ENCODE assay signal across 9 cellular contexts in genomic region chr1:66374561-66375111, GRCh38.
DNase-seq lines count a peak whose midpoint lies in the region; ATAC-seq, FAIRE-seq and TF ChIP-seq lines count a peak whose summit lies in the region.
"Had no signal": no experiment of that assay in that cellular context is flagged by ENCODE, and none has a peak within 500 bp of the region (broad histone marks: within the 10 kb centered on the region; RNA-seq: fewer than 3 reads in every experiment).

No MANE protein-coding gene starts in this region.

- H3K4me1 ChIP-seq in small intestine (ENCODE audit: control insufficient read depth in 2 of 2, insufficient read depth in 1 of 2, low read depth in 1 of 2, low read length in 1 of 2): peaks cover 0 to 12% of the 10 kb centered on the region in 2 donors

- no peak for TF ChIP-seq CTCF in epithelial cell of proximal tubule (conservative IDR thresholded peaks at IDR 0.05; ENCODE audit: low read depth, low read length)

- H3K27me3 Mint-ChIP-seq in activated T-cell treated with anti-CD3 and anti-CD28 coated beads, Interleukin-2, amount 50 U/mL, for 24 hours: no peaks in the 10 kb centered on the region

- H3K36me3 ChIP-seq in small intestine (ENCODE audit: control insufficient read depth in 2 of 2, insufficient read depth in 2 of 2, low read length in 2 of 2): no peaks in the 10 kb centered on the region

- peak overlapping the region; percentile 100 for H3K27ac Mint-ChIP-seq in activated T-cell treated with anti-CD3 and anti-CD28 coated beads, Interleukin-2, amount 50 U/mL, for 24 hours

- H3K4me3 ChIP-seq in epithelial cell of proximal tubule (ENCODE audit: low read depth, low read length) (no peak overlapping the region), small intestine (ENCODE audit: low read depth in 1 of 2, low read length in 2 of 2) (no peak overlapping the region)

- WGBS in small intestine, 3 donors: 37 to 71% (median 39%) methylated on average over 2 of the region's 2 CpGs

- no peaks in the 10 kb centered on the region for H3K27me3 ChIP-seq in small intestine (ENCODE audit: control insufficient read depth in 2 of 2, insufficient read depth in 2 of 2, low read length in 2 of 2)

- DNase-seq in activated T-cell treated with anti-CD3 and anti-CD28 coated beads, Interleukin-2, amount 50 U/mL, for 24 hours: no peak
- DNase-seq in activated T-cell treated with anti-CD3 and anti-CD28 coated beads for 4 hours (no peak), RPMI7951 (ENCODE audit: low read depth) (peak; percentile 92), epithelial cell of proximal tubule (ENCODE audit: low read depth) (peak; percentile 71), small intestine (peak; percentile 25), HUDEP-2 (lab: John Stamatoyannopoulos, UW; ENCODE audit: unreplicated experiment in 76 of 76) (no peak), Kasumi-1 (lab: John Stamatoyannopoulos, UW) (no peak)
- DNase-seq: DND-41 had no signal

- FAIRE-seq in small intestine (lab: Jason Lieb, UNC): no peak

- H3K4me3 Mint-ChIP-seq in activated T-cell treated with anti-CD3 and anti-CD28 coated beads, Interleukin-2, amount 50 U/mL, for 24 hours: peak overlapping the region; percentile 75

- H3K36me3 Mint-ChIP-seq in activated T-cell treated with anti-CD3 and anti-CD28 coated beads, Interleukin-2, amount 50 U/mL, for 24 hours (ENCODE audit: low read depth): peaks cover 40% of the 10 kb centered on the region

- peak overlapping the region; percentile 2 to 84 for H3K27ac ChIP-seq in small intestine (ENCODE audit: low read depth in 1 of 2, low read length in 1 of 2)

- peak; percentile 43 for ATAC-seq in HG02884 (IDR thresholded peaks at IDR 0.05; ENCODE audit: unreplicated experiment)

- no peaks in the 10 kb centered on the region for H3K9me3 ChIP-seq in small intestine (ENCODE audit: control insufficient read depth, low read depth)

- peaks cover 2% of the 10 kb centered on the region for H3K9me3 Mint-ChIP-seq in activated T-cell treated with anti-CD3 and anti-CD28 coated beads, Interleukin-2, amount 50 U/mL, for 24 hours

- peaks cover 83% of the 10 kb centered on the region for H3K4me1 Mint-ChIP-seq in activated T-cell treated with anti-CD3 and anti-CD28 coated beads, Interleukin-2, amount 50 U/mL, for 24 hours (ENCODE audit: low read depth)

Comparison
In these comparisons a context has a peak if more than half of its experiments do, and no peak if none do; other contexts are left out.
1. DNase-seq: peak in RPMI7951 (single experiment), epithelial cell of proximal tubule (single experiment) and small intestine (single experiment); none in activated T-cell treated with anti-CD3 and anti-CD28 coated beads, Interleukin-2, amount 50 U/mL, for 24 hours (single experiment), activated T-cell treated with anti-CD3 and anti-CD28 coated beads for 4 hours (single experiment), HUDEP-2 (0 of 76) and Kasumi-1 (0 of 2).